8 cellular contexts compared by ENCODE assay signal in genomic region chr2:138503087-138503442, GRCh38. TPM values are rescaled to one million over a fixed set of nuclear protein-coding genes. Genes with fewer than 3 reads are reported as not detected.
A peak's percentile ranks its signal among the peaks of the same experiment; 100 is the strongest.
DNase-seq lines count a peak whose midpoint lies in the region; ATAC-seq, FAIRE-seq and TF ChIP-seq lines count a peak whose summit lies in the region.

No MANE protein-coding gene starts in this region.

- intact Hi-C loops in ovary (cut with DNase I), result no loop called here

- H3K36me3 Mint-ChIP-seq in endothelial cell (ENCODE audit: low read depth, unreplicated experiment), result peaks cover 8% of the 10 kb centered on the region

- H3K36me3 ChIP-seq in RWPE2 (ENCODE audit: low read depth) (no peaks in the 10 kb centered on the region), ovary (no peaks in the 10 kb centered on the region)

- no peaks in the 10 kb centered on the region for H3K27me3 ChIP-seq in RWPE2 (ENCODE audit: insufficient read depth, poor library complexity, severe bottlenecking)
- no peaks in the 10 kb centered on the region for H3K27me3 ChIP-seq in ovary

- peak overlapping the region; percentile 95 for H3K27ac Mint-ChIP-seq in endothelial cell (ENCODE audit: unreplicated experiment)

- TF ChIP-seq CTCF in A549 (IDR thresholded peaks at IDR 0.05) (no peak), RWPE2 (IDR thresholded peaks at IDR 0.05; ENCODE audit: poor library complexity, severe bottlenecking) (no peak), endothelial cell (IDR thresholded peaks at IDR 0.05; ENCODE audit: unreplicated experiment) (no peak), ovary (IDR thresholded peaks at IDR 0.05) (no peak)

- no peak for FAIRE-seq in A549 (lab: Jason Lieb, UNC)

- H3K27ac ChIP-seq in A549 (peak overlapping the region; percentile 92 to 96; a peak in 5 of 6 replicates), RWPE2 (ENCODE audit: poor library complexity, severe bottlenecking) (peak overlapping the region; percentile 76), ovary (peak overlapping the region in 1 of 2 donors; percentile 92)

- ATAC-seq in A549 (no peak), GM21529 (IDR thresholded peaks at IDR 0.05; ENCODE audit: unreplicated experiment) (peak; percentile 11), RWPE2 (ENCODE audit: low read depth) (no peak)

- DNase-seq in A549 (ENCODE audit: low read depth in 1 of 2, low spot score in 1 of 2) (no peak), RWPE2 (ENCODE audit: low spot score) (no peak), endothelial cell (ENCODE audit: low spot score) (no peak), ovary (no peak), DMS53 (lab: John Stamatoyannopoulos, UW) (no peak), NCI-H524 treated with DMSO at 0.1 percent for 48 hours (lab: John Stamatoyannopoulos, UW) (no peak), islet precursor cell (no peak)

- 37% methylated on average over 2 of the region's 2 CpGs for WGBS in A549 (ENCODE audit: missing lambda C conversion rate)
- 49 to 50% (median 50%) methylated on average over 2 of the region's 2 CpGs for WGBS in ovary, 3 donors

- peak overlapping the region; percentile 93 for H3K4me2 ChIP-seq in A549

- TF ChIP-seq EP300 in A549 (IDR thresholded peaks at IDR 0.05) (no peak), ovary (IDR thresholded peaks at IDR 0.05) (no peak)

- H3K4me3 Mint-ChIP-seq in endothelial cell (ENCODE audit: unreplicated experiment), result peak overlapping the region; percentile 100

- H3K4me3 ChIP-seq in A549 (peak overlapping the region; percentile 68), RWPE2 (ENCODE audit: severe bottlenecking) (peak overlapping the region; percentile 57), ovary (peak overlapping the region; percentile 96)

- H3K9me3 Mint-ChIP-seq in endothelial cell (ENCODE audit: unreplicated experiment), result no peaks in the 10 kb centered on the region

- H3K9me3 ChIP-seq in A549 (no peaks in the 10 kb centered on the region), RWPE2 (ENCODE audit: severe bottlenecking) (no peaks in the 10 kb centered on the region), ovary (no peaks in the 10 kb centered on the region)

- TF ChIP-seq POLR2A in A549 (IDR thresholded peaks at IDR 0.05; ENCODE audit: low read length), result no peak
- no peak for TF ChIP-seq POLR2A in ovary (IDR thresholded peaks at IDR 0.05)

- peaks cover 36% of the 10 kb centered on the region for H3K4me1 Mint-ChIP-seq in endothelial cell (ENCODE audit: unreplicated experiment)

- POLR2A ChIA-PET in A549 (lab: Yijun Ruan, JAX), result interaction anchor here (1.3 kb wide), 1 partner anchor 13 kb away, joined by 5 read pairs; no protein-coding TSS in a partner anchor

- H3K27me3 Mint-ChIP-seq in endothelial cell (ENCODE audit: unreplicated experiment), result peaks cover 7% of the 10 kb centered on the region

- H3K4me1 ChIP-seq in A549 (peaks cover 54% of the 10 kb centered on the region), RWPE2 (ENCODE audit: insufficient read depth, poor library complexity, severe bottlenecking) (peaks cover 19% of the 10 kb centered on the region), ovary (ENCODE audit: insufficient read depth) (peaks cover 5% of the 10 kb centered on the region)

- CTCF ChIA-PET in A549 (lab: Yijun Ruan, JAX), result interaction anchor here (0.7 to 1.4 kb wide), 2 partner anchors 12 to 283 kb away, joined by 3 read pairs; no protein-coding TSS in a partner anchor

- TF ChIP-seq RAD21 in A549 (conservative IDR thresholded peaks at IDR 0.05 in 1 of 2, IDR thresholded peaks at IDR 0.05 in 1 of 2), result no peak

TF ChIP-seq in A549, 52 proteins besides CTCF, POLR2A, EP300 and RAD21:
- TF ChIP-seq POLR2AphosphoS2 (conservative IDR thresholded peaks at IDR 0.05; ENCODE audit: low read length) (no peak), SREBF2 (IDR thresholded peaks at IDR 0.05) (no peak), RARB (CRISPR knock-in tag; IDR thresholded peaks at IDR 0.05) (no peak), FOXS1 (CRISPR knock-in tag; IDR thresholded peaks at IDR 0.05) (no peak), CBX8 (IDR thresholded peaks at IDR 0.05) (no peak), NR3C1 (IDR thresholded peaks at IDR 0.05) (no peak), CHD2 (IDR thresholded peaks at IDR 0.05; ENCODE audit: low read length, partially characterized antibody) (no peak), FOSB (CRISPR knock-in tag; IDR thresholded peaks at IDR 0.05) (no peak), JUN (IDR thresholded peaks at IDR 0.05) (no peak), FOSL2 (IDR thresholded peaks at IDR 0.05) (no peak), FOSL2 (CRISPR knock-in tag; IDR thresholded peaks at IDR 0.05) (no peak), GATA3 (IDR thresholded peaks at IDR 0.05; ENCODE audit: borderline replicate concordance) (no peak), ZFP36 (IDR thresholded peaks at IDR 0.05; ENCODE audit: borderline replicate concordance, partially characterized antibody) (no peak), CEBPB (IDR thresholded peaks at IDR 0.05) (no peak), HOXA7 (CRISPR knock-in tag; IDR thresholded peaks at IDR 0.05) (no peak), E2F6 (IDR thresholded peaks at IDR 0.05; ENCODE audit: borderline replicate concordance, low read depth) (no peak), EHMT2 (IDR thresholded peaks at IDR 0.05; ENCODE audit: low read depth) (no peak), NFE2L2 (conservative IDR thresholded peaks at IDR 0.05; ENCODE audit: low read length) (no peak), JUNB (IDR thresholded peaks at IDR 0.05) (no peak)
TF ChIP-seq in A549: peak in this region for 0.

RNA-seq across cellular contexts. Expression of gene SPOPL, which starts 1.5 kb away (rescaled TPM):
- polyA plus RNA-seq in A549 (2011; rRNA removed) (16.2 and 16.9 TPM in 2 replicates), A549 (2017; fragmentation: RNase III; extraction: RNeasy Plus Mini Kit Qiagen cat#74134 plus additional on column Dnase treatment) (7.2 to 8.2 TPM (median 7.4 TPM) in 3 replicates), ovary (10 to 100 TPM; 10.9 to 11.1 TPM)
- 4.3 and 4.4 TPM in 2 replicates for polyA plus RNA-seq in A549 (2012; cell fraction: cytosol; rRNA removed)
- polyA plus RNA-seq in A549 (2012; cell fraction: nucleus; rRNA removed), result 2.3 and 2.5 TPM in 2 replicates
- polyA minus RNA-seq in A549 (2011; rRNA and poly(A)+ RNA removed), result 7.3 and 8.1 TPM in 2 replicates
- total RNA-seq in endothelial cell (ENCODE audit: unreplicated experiment) (27.8 TPM), ovary (10 to 100 TPM; 18.6 to 30.9 (median 23.9) TPM)
